ENCODE assay signal across 9 cellular contexts in genomic region chr12:52873513-52873831, GRCh38. TPM values are rescaled to one million over a fixed set of nuclear protein-coding genes. Genes with fewer than 3 reads are reported as not detected.
DNase-seq lines count a peak whose midpoint lies in the region; ATAC-seq and TF ChIP-seq lines count a peak whose summit lies in the region.
"Had no signal": no experiment of that assay in that cellular context is flagged by ENCODE, and none has a peak within 500 bp of the region (broad histone marks: within the 10 kb centered on the region; RNA-seq: fewer than 3 reads in every experiment).

No MANE protein-coding gene starts in this region.

- H3K4me3 Mint-ChIP-seq in activated naive CD8-positive, alpha-beta T cell treated with anti-CD3 and anti-CD28 coated beads, Interleukin-2, amount 50 U/mL, for 24 hours: peak overlapping the region; percentile 72

- H3K36me3 Mint-ChIP-seq in activated naive CD8-positive, alpha-beta T cell treated with anti-CD3 and anti-CD28 coated beads, Interleukin-2, amount 50 U/mL, for 24 hours (ENCODE audit: low read depth): no peaks in the 10 kb centered on the region

- no peak for TF ChIP-seq POLR2A in uterus (IDR thresholded peaks at IDR 0.05)

- H3K27ac ChIP-seq in right atrium auricular region (peak overlapping the region; percentile 65 to 82), mesendoderm (ENCODE audit: low read depth, low read length) (no peak overlapping the region), uterus (peak overlapping the region; percentile 89 to 92)

- H3K4me2 ChIP-seq in mesendoderm (ENCODE audit: low read length): peak overlapping the region; percentile 73

- TF ChIP-seq CTCF in right atrium auricular region (IDR thresholded peaks at IDR 0.05): no peak
- TF ChIP-seq CTCF in uterus (IDR thresholded peaks at IDR 0.05): no peak

- no peaks in the 10 kb centered on the region for H3K27me3 Mint-ChIP-seq in activated naive CD8-positive, alpha-beta T cell treated with anti-CD3 and anti-CD28 coated beads, Interleukin-2, amount 50 U/mL, for 24 hours

- no peaks in the 10 kb centered on the region for H3K79me2 ChIP-seq in mesendoderm (ENCODE audit: control insufficient read depth, insufficient read depth, low read length)

- intact Hi-C loops in cardiac septum (cut with DNase I) (loop anchor here (10.0 kb wide), 2 partner anchors 659 to 829 kb away; no protein-coding TSS in a partner anchor), uterus (cut with DNase I; ENCODE audit: low total_unique reads) (loop anchor here (10.0 kb wide), 1 partner anchor 719 kb away; no protein-coding TSS in a partner anchor)

- no peak for ATAC-seq in activated naive CD8-positive, alpha-beta T cell treated with anti-CD3 and anti-CD28 coated beads, Interleukin-2, amount 50 U/mL, for 24 hours

- H3K9me3 ChIP-seq in right atrium auricular region: no peaks in the 10 kb centered on the region
- H3K9me3 ChIP-seq in uterus: no peaks in the 10 kb centered on the region

- peak overlapping the region in 1 of 2 donors; percentile 50 for H3K4me3 ChIP-seq in right atrium auricular region
- H3K4me3 ChIP-seq in mesendoderm (ENCODE audit: low read length): no peak overlapping the region
- H3K4me3 ChIP-seq in uterus: peak overlapping the region in 1 of 2 donors; percentile 38

- H3K18ac ChIP-seq in mesendoderm (ENCODE audit: low read length): no peak overlapping the region

- H3K9me3 Mint-ChIP-seq in activated naive CD8-positive, alpha-beta T cell treated with anti-CD3 and anti-CD28 coated beads, Interleukin-2, amount 50 U/mL, for 24 hours: no peaks in the 10 kb centered on the region

- H3K36me3 ChIP-seq in right atrium auricular region (no peaks in the 10 kb centered on the region), mesendoderm (ENCODE audit: control insufficient read depth, insufficient read depth, low read length) (no peaks in the 10 kb centered on the region), uterus (no peaks in the 10 kb centered on the region)

- H4K5ac ChIP-seq in mesendoderm (ENCODE audit: low read length): no peak overlapping the region

- no peak overlapping the region for H2BK5ac ChIP-seq in mesendoderm (ENCODE audit: low read length)

- DNase-seq in right atrium auricular region (ENCODE audit: low spot score) (no peak), cardiac septum (ENCODE audit: low spot score) (no peak), mesendoderm (no peak), uterus (no peak), middle frontal gyrus (ENCODE audit: extremely low spot score, low spot score) (no peak), NCI-H1105 (lab: John Stamatoyannopoulos, UW) (no peak)
- no peak for DNase-seq in activated naive CD8-positive, alpha-beta T cell treated with anti-CD3 and anti-CD28 coated beads, Interleukin-2, amount 50 U/mL, for 24 hours
- DNase-seq in activated CD8-positive, alpha-beta memory T cell treated with anti-CD3 and anti-CD28 coated beads, Interleukin-2, amount 50 U/mL, for 48 hours: no peak

- no peak overlapping the region for H2AK5ac ChIP-seq in mesendoderm (ENCODE audit: low read length)

- peak overlapping the region; percentile 82 for H3K56ac ChIP-seq in mesendoderm (ENCODE audit: low read length)

- H3K4me1 ChIP-seq in right atrium auricular region (peaks cover 0 to 42% of the 10 kb centered on the region in 2 donors), mesendoderm (ENCODE audit: control insufficient read depth, low read depth, low read length) (no peaks in the 10 kb centered on the region), uterus (peaks cover 0 to 10% of the 10 kb centered on the region in 2 donors)

- H2BK15ac ChIP-seq in mesendoderm (replicated peaks; ENCODE audit: low read depth): no peak overlapping the region

- peak overlapping the region; percentile 58 for H3K27ac Mint-ChIP-seq in activated naive CD8-positive, alpha-beta T cell treated with anti-CD3 and anti-CD28 coated beads, Interleukin-2, amount 50 U/mL, for 24 hours

- H4K8ac ChIP-seq in mesendoderm (ENCODE audit: low read depth, low read length): no peak overlapping the region

- H3K4me1 Mint-ChIP-seq in activated naive CD8-positive, alpha-beta T cell treated with anti-CD3 and anti-CD28 coated beads, Interleukin-2, amount 50 U/mL, for 24 hours: peaks cover 28% of the 10 kb centered on the region

- H2BK120ac ChIP-seq in mesendoderm (ENCODE audit: low read depth, low read length): no peak overlapping the region

- no peaks in the 10 kb centered on the region for H3K27me3 ChIP-seq in right atrium auricular region
- no peaks in the 10 kb centered on the region for H3K27me3 ChIP-seq in mesendoderm (ENCODE audit: insufficient read depth, low read length, poor library complexity)
- no peaks in the 10 kb centered on the region for H3K27me3 ChIP-seq in uterus

- H3K79me1 ChIP-seq in mesendoderm (ENCODE audit: low read length): no peaks in the 10 kb centered on the region

- H3K23ac ChIP-seq in mesendoderm (ENCODE audit: low read length): no peak overlapping the region

- H3K9ac ChIP-seq in mesendoderm (ENCODE audit: low read length): no peak overlapping the region

- no CpG with 5 or more reads among the region's 4 CpGs for WGBS in mesendoderm (ENCODE audit: extremely low coverage, insufficient coverage, low lambda C conversion rate)

- H3K4ac ChIP-seq in mesendoderm (ENCODE audit: low read depth, low read length): no peak overlapping the region

RNA-seq across cellular contexts. Expression of gene KRT78, which starts 24.7 kb away (rescaled TPM):
- not detected for total RNA-seq in right atrium auricular region
- total RNA-seq in cardiac septum: not detected
- polyA plus RNA-seq in mesendoderm (2013, experiment 1 of 2): not detected
- polyA plus RNA-seq in mesendoderm (2013, experiment 2 of 2): not detected
- total RNA-seq in uterus: not detected
- total RNA-seq: frontal cortex had no signal

RNA-seq across cellular contexts. Expression of gene KRT8, which starts 31.4 kb away (rescaled TPM):
- total RNA-seq in right atrium auricular region: 100 to 1,000 TPM; 199 to 271 TPM
- 82.2 TPM for total RNA-seq in cardiac septum
- 450 TPM for polyA plus RNA-seq in mesendoderm (2013, experiment 1 of 2)
- 461 TPM for polyA plus RNA-seq in mesendoderm (2013, experiment 2 of 2)
- 10 to 100 TPM in 3 of 4 donors, 1 to 10 TPM in 1; 9.1 to 46.2 (median 36.5) TPM for total RNA-seq in uterus
- total RNA-seq: frontal cortex had no signal

RNA-seq across cellular contexts. Expression of gene KRT79, which starts 39.4 kb away (rescaled TPM):
- total RNA-seq in right atrium auricular region (not detected), cardiac septum (not detected), uterus (not detected)
- not detected for polyA plus RNA-seq in mesendoderm (2013, experiment 1 of 2)
- not detected for polyA plus RNA-seq in mesendoderm (2013, experiment 2 of 2)
- total RNA-seq: frontal cortex had no signal

RNA-seq across cellular contexts. Expression of gene KRT4, which starts 59.6 kb away (rescaled TPM):
- not detected for total RNA-seq in right atrium auricular region
- not detected for total RNA-seq in cardiac septum
- polyA plus RNA-seq in mesendoderm (2013, experiment 1 of 2): not detected
- not detected for polyA plus RNA-seq in mesendoderm (2013, experiment 2 of 2)
- total RNA-seq in uterus: not detected
- total RNA-seq: frontal cortex had no signal
